Comparison of ENCODE assay signal across 21 cellular contexts in the genomic region with DNA sequence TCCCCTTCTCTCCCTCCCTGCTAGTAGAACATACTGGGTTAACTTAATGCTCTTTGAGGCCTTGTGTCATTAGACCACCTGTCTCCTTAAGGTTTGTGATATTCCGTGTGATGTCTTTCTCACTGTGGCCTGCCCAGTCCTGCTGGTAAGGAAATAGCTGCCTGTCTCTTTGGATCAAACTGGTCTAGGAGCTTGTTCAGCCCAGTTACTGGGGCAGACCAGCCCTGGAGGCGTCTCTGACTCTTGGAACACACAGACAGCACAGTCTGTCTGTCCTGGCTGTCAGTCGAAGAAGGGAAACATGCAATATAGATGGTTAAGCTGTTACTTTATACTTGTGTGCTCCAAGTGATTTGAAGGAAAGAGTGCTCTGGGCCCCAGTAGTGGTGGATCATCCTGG. TPM values are rescaled to one million over a fixed set of nuclear protein-coding genes. Genes with fewer than 3 reads are reported as not detected.
A peak's percentile ranks its signal among the peaks of the same experiment; 100 is the strongest.
DNase-seq lines count a peak whose midpoint lies in the region; ATAC-seq and TF ChIP-seq lines count a peak whose summit lies in the region.
"Had no signal": no experiment of that assay in that cellular context is flagged by ENCODE, and none has a peak within 500 bp of the region (broad histone marks: within the 10 kb centered on the region; RNA-seq: fewer than 3 reads in every experiment).

No MANE protein-coding gene starts in this region.

- no CpG with 5 or more reads among the region's 3 CpGs for WGBS in H9 (ENCODE audit: extremely low coverage, insufficient read length, low lambda C conversion rate)
- WGBS in hepatocyte (ENCODE audit: low lambda C conversion rate, missing lambda C conversion rate) = 69% methylated on average over 3 of the region's 3 CpGs
- WGBS in sigmoid colon, 2 donors = 78 to 83% methylated on average over 3 of the region's 3 CpGs

- H3K4me3 ChIP-seq in hepatocyte (no peak overlapping the region), sigmoid colon (no peak overlapping the region)

- no peak overlapping the region for H2BK5ac ChIP-seq in H9 (ENCODE audit: insufficient read length, low read length)

- no peak overlapping the region for H3T11ph ChIP-seq in H9 (ENCODE audit: low read length)

- H3K56ac ChIP-seq in H9 (ENCODE audit: insufficient read length, low read depth, low read length) = no peak overlapping the region

- peaks cover 28% of the 10 kb centered on the region; the same call in 1 of the 2 replicates for H3K79me2 ChIP-seq in H9 (ENCODE audit: insufficient read depth, low read length)
- H3K79me2 ChIP-seq in hepatocyte = peaks cover 100% of the 10 kb centered on the region

- H3K79me1 ChIP-seq in H9 (ENCODE audit: insufficient read depth, low read depth, low read length, poor library complexity, severe bottlenecking) = peaks cover 5% of the 10 kb centered on the region

- intact Hi-C loops in sigmoid colon (cut with DNase I) = loop anchor here (5.0 kb wide), 2 partner anchors 123 to 208 kb away; no protein-coding TSS in a partner anchor

- H4K5ac ChIP-seq in H9 (ENCODE audit: insufficient read length, low read depth, low read length) = no peak overlapping the region

- H3K23me2 ChIP-seq in H9 (ENCODE audit: insufficient read length, low read depth, low read length, poor library complexity, severe bottlenecking) = no peaks in the 10 kb centered on the region

- H3K4me2 ChIP-seq in H9 (ENCODE audit: insufficient read depth, insufficient read length, low read length) (no peak overlapping the region), hepatocyte (no peak overlapping the region)

- H3K14ac ChIP-seq in H9 (ENCODE audit: insufficient read depth, low read length) = no peak overlapping the region

- H3K9me2 ChIP-seq in hepatocyte (replicated peaks; ENCODE audit: insufficient read depth) = no peaks in the 10 kb centered on the region

- no peaks in the 10 kb centered on the region for H3K27me3 Mint-ChIP-seq in H9 (ENCODE audit: low read depth)
- H3K27me3 Mint-ChIP-seq in brain = peaks cover 6% of the 10 kb centered on the region
- peaks cover 0 to 3% (median 1%) of the 10 kb centered on the region in 5 donors for H3K27me3 Mint-ChIP-seq in naive thymus-derived CD8-positive, alpha-beta T cell

- DNase-seq in H9 = no peak
- no peak for DNase-seq in hepatocyte (ENCODE audit: low spot score)
- no peak for DNase-seq in sigmoid colon
- DNase-seq in naive thymus-derived CD8-positive, alpha-beta T cell = no peak
- DNase-seq in retina = no peak
- DNase-seq: activated naive CD4-positive, alpha-beta T cell; activated T-cell treated with anti-CD3 and anti-CD28 coated beads for 4 hours; amygdala; CD8-positive, alpha-beta T cell; HCEC 1CT; KG1; NCI-H1048; NCI-H2081; NCI-H446 treated with DMSO at 0.1 percent for 48 hours; SW 1271 had no signal

- POLR2A ChIA-PET in naive thymus-derived CD8-positive, alpha-beta T cell (lab: Charles Lee) = no interaction called here

- H4K20me1 ChIP-seq in H9 (ENCODE audit: control insufficient read depth, insufficient read depth, insufficient read length) (no peaks in the 10 kb centered on the region), hepatocyte (ENCODE audit: insufficient read depth, poor library complexity, severe bottlenecking) (peaks cover 6% of the 10 kb centered on the region)

- H2BK12ac ChIP-seq in H9 (ENCODE audit: insufficient read length, low read depth, low read length) = no peak overlapping the region

- H3K23ac ChIP-seq in H9 (ENCODE audit: insufficient read length, low read depth, low read length) = no peak overlapping the region

- H3K27me3 ChIP-seq in H9 (ENCODE audit: insufficient read depth, low read length) (no peaks in the 10 kb centered on the region), hepatocyte (no peaks in the 10 kb centered on the region), sigmoid colon (no peaks in the 10 kb centered on the region)

- H3K4me1 Mint-ChIP-seq in H9 (peaks cover 76 to 81% of the 10 kb centered on the region in 2 experiments), brain (peaks cover 73% of the 10 kb centered on the region)
- H3K4me1 Mint-ChIP-seq in naive thymus-derived CD8-positive, alpha-beta T cell = peaks cover 0 to under 1% (median 0%) of the 10 kb centered on the region in 4 donors
- H3K4me1 Mint-ChIP-seq: stimulated activated effector memory CD8-positive, alpha-beta T cell treated with anti-CD3 and anti-CD28 coated beads, Interleukin-12 subunit alpha, Interleukin-12 subunit beta, amount 100 ng/mL, for 72 hours had no signal

- H3K9me3 Mint-ChIP-seq in H9 (no peaks in the 10 kb centered on the region), brain (no peaks in the 10 kb centered on the region)
- peaks cover 0 to 4% (median 0%) of the 10 kb centered on the region in 9 donors for H3K9me3 Mint-ChIP-seq in naive thymus-derived CD8-positive, alpha-beta T cell
- H3K9me3 Mint-ChIP-seq: CD8-positive, alpha-beta T cell; natural killer cell treated with Interleukin-12 subunit alpha and Interleukin-12 subunit beta and Interleukin-15 and Interleukin-18, amount 100 ng/mL, for 72 hours had no signal

- H3K27ac Mint-ChIP-seq in H9 (peak overlapping the region; percentile 13 to 88 (median 40); a peak in 5 of 7 replicates), brain (peak overlapping the region; percentile 25 to 92 (median 45))
- H3K27ac Mint-ChIP-seq in naive thymus-derived CD8-positive, alpha-beta T cell = no peak overlapping the region
- H3K27ac Mint-ChIP-seq: CD8-positive, alpha-beta T cell; natural killer cell treated with Interleukin-12 subunit alpha and Interleukin-12 subunit beta and Interleukin-15 and Interleukin-18, amount 100 ng/mL, for 72 hours; stimulated activated effector memory CD8-positive, alpha-beta T cell treated with anti-CD3 and anti-CD28 coated beads, Interleukin-12 subunit alpha, Interleukin-12 subunit beta, amount 100 ng/mL, for 72 hours had no signal

- H2BK120ac ChIP-seq in H9 (ENCODE audit: low read depth, low read length, poor library complexity, severe bottlenecking) = no peak overlapping the region

- H3K36me3 ChIP-seq in hepatocyte (replicated peaks; ENCODE audit: insufficient read depth, low read depth) = no peaks in the 10 kb centered on the region
- H3K36me3 ChIP-seq in sigmoid colon = no peaks in the 10 kb centered on the region

- H3K9me3 ChIP-seq in H9 (ENCODE audit: control insufficient read depth, low read depth, low read length) (no peaks in the 10 kb centered on the region), hepatocyte (ENCODE audit: low read depth) (no peaks in the 10 kb centered on the region), sigmoid colon (no peaks in the 10 kb centered on the region)

- no peak overlapping the region for H2BK15ac ChIP-seq in H9 (ENCODE audit: low read depth, low read length)

- H3K4me3 Mint-ChIP-seq in H9 (peak overlapping the region in 1 of 2 experiments; percentile 33; a peak in 1 of 5 replicates), brain (peak overlapping the region in 4 of 5 experiments; percentile 6 to 18 (median 14))
- no peak overlapping the region for H3K4me3 Mint-ChIP-seq in naive thymus-derived CD8-positive, alpha-beta T cell
- H3K4me3 Mint-ChIP-seq: CD8-positive, alpha-beta T cell; natural killer cell treated with Interleukin-12 subunit alpha and Interleukin-12 subunit beta and Interleukin-15 and Interleukin-18, amount 100 ng/mL, for 72 hours; stimulated activated effector memory CD8-positive, alpha-beta T cell treated with anti-CD3 and anti-CD28 coated beads, Interleukin-12 subunit alpha, Interleukin-12 subunit beta, amount 100 ng/mL, for 72 hours had no signal

- H3K9ac ChIP-seq in H9 (ENCODE audit: extremely low read depth, insufficient read length, low read length) = no peak overlapping the region

- no peak for ATAC-seq in naive thymus-derived CD8-positive, alpha-beta T cell
- ATAC-seq in HG03139 (IDR thresholded peaks at IDR 0.05; ENCODE audit: unreplicated experiment) (no peak), GM18519 (IDR thresholded peaks at IDR 0.05; ENCODE audit: low FRiP score, unreplicated experiment) (no peak)
- ATAC-seq: CD8-positive, alpha-beta T cell; natural killer cell treated with Interleukin-12 subunit alpha and Interleukin-12 subunit beta and Interleukin-15 and Interleukin-18, amount 100 ng/mL, for 72 hours; Right ventricle myocardium inferior; stimulated activated effector memory CD8-positive, alpha-beta T cell treated with anti-CD3 and anti-CD28 coated beads, Interleukin-12 subunit alpha, Interleukin-12 subunit beta, amount 100 ng/mL, for 72 hours had no signal

- TF ChIP-seq POLR2A in sigmoid colon (IDR thresholded peaks at IDR 0.05) = no peak

- H3K4me1 ChIP-seq in H9 (ENCODE audit: insufficient read depth, low read length) (peaks cover 18% of the 10 kb centered on the region), hepatocyte (ENCODE audit: insufficient read depth) (peaks cover 41% of the 10 kb centered on the region), sigmoid colon (peaks cover 0 to 79% (median 72%) of the 10 kb centered on the region in 4 donors)

- no peak overlapping the region for H2BK20ac ChIP-seq in H9 (ENCODE audit: low read depth, low read length, poor library complexity, severe bottlenecking)

- H3K36me3 Mint-ChIP-seq in H9 (ENCODE audit: insufficient read depth in 1 of 3, low read depth in 3 of 3) (peaks cover 2 to 24% (median 13%) of the 10 kb centered on the region in 3 experiments), brain (peaks cover 63% of the 10 kb centered on the region)
- H3K36me3 Mint-ChIP-seq in naive thymus-derived CD8-positive, alpha-beta T cell = peaks cover 0 to 1% (median 0%) of the 10 kb centered on the region in 3 donors
- H3K36me3 Mint-ChIP-seq: CD8-positive, alpha-beta T cell; natural killer cell treated with Interleukin-12 subunit alpha and Interleukin-12 subunit beta and Interleukin-15 and Interleukin-18, amount 100 ng/mL, for 72 hours; stimulated activated effector memory CD8-positive, alpha-beta T cell treated with anti-CD3 and anti-CD28 coated beads, Interleukin-12 subunit alpha, Interleukin-12 subunit beta, amount 100 ng/mL, for 72 hours had no signal

- H3K27ac ChIP-seq in H9 (ENCODE audit: insufficient read length, low read depth, low read length) (peak overlapping the region; percentile 28), hepatocyte (peak overlapping the region; percentile 87), sigmoid colon (peak overlapping the region; percentile 77 to 91 (median 88))

- no peak overlapping the region for H2AK5ac ChIP-seq in H9 (ENCODE audit: insufficient read length, low read length)

- H2AFZ ChIP-seq in H9 (ENCODE audit: low read length) = no peak overlapping the region
- H2AFZ ChIP-seq in hepatocyte = no peak overlapping the region

- no peak overlapping the region for H4K8ac ChIP-seq in H9 (replicated peaks; ENCODE audit: insufficient read length, low read depth, low read length)

- no peak overlapping the region for H4K91ac ChIP-seq in H9 (ENCODE audit: insufficient read length, low read depth, low read length)

- no peak for TF ChIP-seq CTCF in H9 (conservative IDR thresholded peaks at IDR 0.05)
- no peak for TF ChIP-seq CTCF in brain (conservative IDR thresholded peaks at IDR 0.05)
- TF ChIP-seq CTCF in hepatocyte (IDR thresholded peaks at IDR 0.05; ENCODE audit: poor library complexity) = no peak
- no peak for TF ChIP-seq CTCF in sigmoid colon (IDR thresholded peaks at IDR 0.05)

- no peak overlapping the region for H3K18ac ChIP-seq in H9 (ENCODE audit: insufficient read length, low read depth, low read length)

- TF ChIP-seq EP300 in sigmoid colon (IDR thresholded peaks at IDR 0.05) = no peak

- no peak overlapping the region for H3K4ac ChIP-seq in H9 (ENCODE audit: low read depth, low read length)

RNA-seq across cellular contexts. Expression of gene PBX1, which starts 20.4 kb away (rescaled TPM):
- total RNA-seq in H9 (2021) = 133 and 142 TPM in 2 replicates
- 72.1 TPM for polyA plus RNA-seq in brain (ENCODE audit: insufficient read depth, low read depth, low replicate concordance)
- total RNA-seq in hepatocyte = 61.2 and 61.6 TPM in 2 replicates
- 14.0 and 14.8 TPM in 2 replicates for polyA plus RNA-seq in hepatocyte
- 100 to 1,000 TPM; 118 to 168 (median 161) TPM for total RNA-seq in sigmoid colon
- 10 to 100 TPM in 2 of 3 donors, 1 to 10 TPM in 1; 6.7 to 18.0 (median 11.4) TPM for polyA plus RNA-seq in sigmoid colon
- total RNA-seq in naive thymus-derived CD8-positive, alpha-beta T cell = 1 to 10 TPM; 1.4 to 1.8 TPM
- polyA plus RNA-seq in naive thymus-derived CD8-positive, alpha-beta T cell = under 1 TPM in 1 of 3 donors, not detected in 2; 0.08 TPM

Comparison
In these comparisons a context has a peak if more than half of its experiments do, and no peak if none do; other contexts are left out.
1. H3K27ac ChIP-seq: peak in every context shown above with its lines; median percentile 88 in sigmoid colon; 87 in hepatocyte; 28 in H9.
2. H3K27ac Mint-ChIP-seq: peak in H9 (3 of 3) and brain (5 of 5); none in naive thymus-derived CD8-positive, alpha-beta T cell (0 of 10).
3. H3K4me3 Mint-ChIP-seq: peak in brain (4 of 5); none in naive thymus-derived CD8-positive, alpha-beta T cell (0 of 10).
4. RNA of gene PBX1, which starts 20.4 kb away (total RNA-seq): 118 to 168 TPM in sigmoid colon, 133 to 142 TPM in H9 and 61.2 to 61.6 TPM in hepatocyte; 1.4 to 1.8 TPM in naive thymus-derived CD8-positive, alpha-beta T cell; every median in the first group is over 10 times any median in the second.